Comparison of ENCODE assay signal across 8 cellular contexts in genomic region chr3:47380601-47381316, GRCh38. TPM values are rescaled to one million over a fixed set of nuclear protein-coding genes. Genes with fewer than 3 reads are reported as not detected.
DNase-seq lines count a peak whose midpoint lies in the region; ATAC-seq and TF ChIP-seq lines count a peak whose summit lies in the region.

PTPN23 (plus strand) TSS chr3:47381021; CDS start chr3:47381097, 76 bp downstream.

- H3K4me1 Mint-ChIP-seq in T-helper 2 cell treated with Interferon-gamma antibody and Interleukin-4, amounts not matched to agents 5 μg/mL and 100 μg/mL, for 36 hours (ENCODE audit: low read depth) = peaks cover 26% of the 10 kb centered on the region

- peaks cover 3 to 26% of the 10 kb centered on the region in 2 donors for H3K4me1 ChIP-seq in ascending aorta
- H3K4me1 ChIP-seq in right atrium auricular region = peaks cover 0 to 42% of the 10 kb centered on the region in 2 donors
- peaks cover 5 to 9% of the 10 kb centered on the region in 2 donors for H3K4me1 ChIP-seq in uterus

- TF ChIP-seq POLR2A in uterus (IDR thresholded peaks at IDR 0.05) = peak; percentile 89 to 92

- no peaks in the 10 kb centered on the region for H3K9me3 Mint-ChIP-seq in T-helper 2 cell treated with Interferon-gamma antibody and Interleukin-4, amounts not matched to agents 5 μg/mL and 100 μg/mL, for 36 hours

- peak within 1 kb of the TSS; percentile 100 for H3K27ac Mint-ChIP-seq in T-helper 2 cell treated with Interferon-gamma antibody and Interleukin-4, amounts not matched to agents 5 μg/mL and 100 μg/mL, for 36 hours

- no peaks in the 10 kb centered on the region for H3K27me3 Mint-ChIP-seq in T-helper 2 cell treated with Interferon-gamma antibody and Interleukin-4, amounts not matched to agents 5 μg/mL and 100 μg/mL, for 36 hours (ENCODE audit: low read depth)

- peak within 1 kb of the TSS; percentile 95 to 97 for H3K27ac ChIP-seq in ascending aorta
- H3K27ac ChIP-seq in right atrium auricular region = peak within 1 kb of the TSS; percentile 94 to 96
- H3K27ac ChIP-seq in uterus = peak within 1 kb of the TSS; percentile 92 to 93

- ATAC-seq in GM18502 (IDR thresholded peaks at IDR 0.05; ENCODE audit: poor library complexity, unreplicated experiment) (peak; percentile 78), HG02970 (IDR thresholded peaks at IDR 0.05; ENCODE audit: low FRiP score, unreplicated experiment) (peak; percentile 83)

- no peaks in the 10 kb centered on the region for H3K36me3 ChIP-seq in ascending aorta
- no peaks in the 10 kb centered on the region for H3K36me3 ChIP-seq in right atrium auricular region
- no peaks in the 10 kb centered on the region for H3K36me3 ChIP-seq in uterus

- peak within 1 kb of the TSS; percentile 99 for H3K4me3 Mint-ChIP-seq in T-helper 2 cell treated with Interferon-gamma antibody and Interleukin-4, amounts not matched to agents 5 μg/mL and 100 μg/mL, for 36 hours

- TF ChIP-seq CTCF in ascending aorta (IDR thresholded peaks at IDR 0.05) = no peak
- TF ChIP-seq CTCF in right atrium auricular region (IDR thresholded peaks at IDR 0.05) = no peak
- TF ChIP-seq CTCF in uterus (IDR thresholded peaks at IDR 0.05) = peak in 2 of 4 experiments; percentile 24 to 29

- no peaks in the 10 kb centered on the region for H3K27me3 ChIP-seq in ascending aorta
- no peaks in the 10 kb centered on the region for H3K27me3 ChIP-seq in right atrium auricular region
- H3K27me3 ChIP-seq in uterus = no peaks in the 10 kb centered on the region

- H3K9me3 ChIP-seq in ascending aorta (no peaks in the 10 kb centered on the region), right atrium auricular region (no peaks in the 10 kb centered on the region), uterus (no peaks in the 10 kb centered on the region)

- intact Hi-C loops in ascending aorta (cut with DNase I) = loop anchor here (2.0 to 5.0 kb wide), 4 partner anchors 97 to 402 kb away; partner anchors contain the start of genes KIF9, KLHL18, SCAP and SETD2
- intact Hi-C loops in uterus (cut with DNase I; ENCODE audit: low total_unique reads) = no loop called here

- H3K4me3 ChIP-seq in ascending aorta = peak within 1 kb of the TSS; percentile 79 to 93
- peak within 1 kb of the TSS; percentile 78 to 92 for H3K4me3 ChIP-seq in right atrium auricular region
- peak within 1 kb of the TSS; percentile 71 to 91 for H3K4me3 ChIP-seq in uterus

- H3K36me3 Mint-ChIP-seq in T-helper 2 cell treated with Interferon-gamma antibody and Interleukin-4, amounts not matched to agents 5 μg/mL and 100 μg/mL, for 36 hours (ENCODE audit: low read depth) = peaks cover 12% of the 10 kb centered on the region

- DNase-seq in NCI-H1930 (lab: John Stamatoyannopoulos, UW) (peak; percentile 92 to 95), ascending aorta (ENCODE audit: low spot score in 2 of 2) (peak; percentile 96 to 99), right atrium auricular region (ENCODE audit: low spot score) (peak; percentile 98), pulmonary artery endothelial cell (ENCODE audit: low read depth, low spot score) (peak; percentile 95), uterus (peak; percentile 99 to 100)
- DNase-seq in T-helper 2 cell treated with Interferon-gamma antibody and Interleukin-4, amounts not matched to agents 5 μg/mL and 100 μg/mL, for 36 hours (ENCODE audit: low spot score) = peak; percentile 99

RNA-seq across cellular contexts. Expression of gene PTPN23, which starts in this region (rescaled TPM):
- total RNA-seq in ascending aorta (35.2 TPM), right atrium auricular region (10 to 100 TPM; 13.7 to 18.8 TPM), pulmonary artery endothelial cell (11.6 and 15.6 TPM in 2 replicates), uterus (10 to 100 TPM in 2 of 4 donors, 1 to 10 TPM in 2; 5.1 to 51.6 (median 16.2) TPM)

Comparison
In these comparisons a context has a peak if more than half of its experiments do, and no peak if none do; other contexts are left out.
1. Peak in every context shown above with its lines: DNase-seq, ATAC-seq, H3K4me3 ChIP-seq and H3K27ac ChIP-seq.